ENCODE assay signal across 8 cellular contexts in the genomic region with DNA sequence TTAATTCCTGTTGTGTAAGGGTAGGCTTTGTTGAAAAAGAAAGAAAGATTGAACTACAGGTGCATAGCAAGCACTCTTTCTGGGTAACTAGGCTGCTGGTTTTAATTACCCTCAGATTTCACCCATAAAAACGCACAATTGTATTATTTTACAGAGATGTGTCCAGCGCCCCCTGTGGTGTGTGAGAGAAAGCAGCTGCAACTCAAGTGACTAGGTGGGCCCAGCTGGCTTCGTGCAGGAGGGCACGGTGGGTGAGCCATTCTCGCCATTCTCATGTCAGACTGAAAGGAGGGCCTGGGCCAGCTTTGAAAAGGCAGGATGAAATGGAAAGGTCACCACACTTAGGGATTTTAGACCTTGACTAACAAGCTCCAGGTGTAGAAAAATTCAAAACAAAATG.
DNase-seq lines count a peak whose midpoint lies in the region; ATAC-seq and TF ChIP-seq lines count a peak whose summit lies in the region.

No MANE protein-coding gene starts in this region.

- POLR2A ChIA-PET in T-cell (lab: Charles Lee) = interaction anchor here in 1 of 2 donors (2.2 kb wide), 1 partner anchor 76 kb away, joined by 6 read pairs; no protein-coding TSS in a partner anchor

- peak overlapping the region; percentile 91 to 94 for H3K27ac Mint-ChIP-seq in T-cell

- no peak overlapping the region for H3K27ac ChIP-seq in neuronal stem cell (replicated peaks; ENCODE audit: low read length)

- no peaks in the 10 kb centered on the region for H3K9me3 Mint-ChIP-seq in T-cell

- CTCF ChIA-PET in T-cell (lab: Charles Lee) = interaction anchor here (0.6 to 2.4 kb wide), 33 partner anchors 9 to 444 kb away, joined by 3 to 29 read pairs (median 5); no protein-coding TSS in a partner anchor

- no peak overlapping the region for H2BK15ac ChIP-seq in neuronal stem cell (ENCODE audit: low read length)

- no peak overlapping the region for H2BK5ac ChIP-seq in neuronal stem cell (ENCODE audit: low read length)

- H3K79me1 ChIP-seq in neuronal stem cell (ENCODE audit: low read depth, low read length) = peaks cover 2% of the 10 kb centered on the region

- no peak overlapping the region for H3K4ac ChIP-seq in neuronal stem cell (ENCODE audit: low read length)

- no peak overlapping the region for H3K23ac ChIP-seq in neuronal stem cell (ENCODE audit: low read depth, low read length, poor library complexity)

- no peaks in the 10 kb centered on the region for H3K27me3 ChIP-seq in neuronal stem cell (ENCODE audit: control insufficient read depth in 3 of 3, insufficient read depth in 3 of 3, low read depth in 1 of 3, low read length in 3 of 3)

- no peak overlapping the region for H3K4me3 ChIP-seq in cardiac fibroblast (replicated peaks in 1 of 2; ENCODE audit: low read depth in 2 of 2, low read length in 2 of 2)
- H3K4me3 ChIP-seq in neuronal stem cell (ENCODE audit: low read length in 2 of 2) = no peak overlapping the region

- no peak overlapping the region for H2AFZ ChIP-seq in neuronal stem cell (ENCODE audit: low read length)

- H2BK12ac ChIP-seq in neuronal stem cell (ENCODE audit: low read length) = no peak overlapping the region

- H4K91ac ChIP-seq in neuronal stem cell (ENCODE audit: low read depth, low read length, poor library complexity) = no peak overlapping the region

- no peaks in the 10 kb centered on the region for H3K27me3 Mint-ChIP-seq in T-cell

- peak; percentile 61 for TF ChIP-seq CTCF in cardiac fibroblast (IDR thresholded peaks at IDR 0.05; ENCODE audit: low read depth, low read length)

- peaks cover 77% of the 10 kb centered on the region for H3K36me3 Mint-ChIP-seq in T-cell

- DNase-seq in DMS53 (lab: John Stamatoyannopoulos, UW) = peak; percentile 11
- no peak for DNase-seq in DMS53 treated with DMSO at 0.1 percent for 48 hours (lab: John Stamatoyannopoulos, UW; ENCODE audit: unreplicated experiment)
- DNase-seq in T-cell = peak in 30 of 34 experiments; percentile 18 to 70 (median 41)
- DNase-seq in cardiac fibroblast (ENCODE audit: low read depth in 2 of 2) = peak in 1 of 2 donors; percentile 29
- peak; percentile 40 for DNase-seq in neuronal stem cell (ENCODE audit: low spot score)
- DNase-seq in NCI-H226 = no peak
- no peak for DNase-seq in ureter (ENCODE audit: low spot score)

- H4K8ac ChIP-seq in neuronal stem cell (ENCODE audit: low read depth, low read length) = no peak overlapping the region

- H3K9ac ChIP-seq in neuronal stem cell (ENCODE audit: low read depth, low read length, poor library complexity) = no peak overlapping the region

- H3K36me3 ChIP-seq in neuronal stem cell (replicated peaks in 1 of 2; ENCODE audit: control insufficient read depth in 2 of 2, insufficient read depth in 2 of 2, low read length in 2 of 2) = peaks cover 57 to 100% of the 10 kb centered on the region in 2 donors

- ATAC-seq in T-cell (replicated peaks in 1 of 4) (peak; percentile 27 to 69 (median 42)), HG03175 (IDR thresholded peaks at IDR 0.05; ENCODE audit: unreplicated experiment) (no peak)

- WGBS in neuronal stem cell (ENCODE audit: extremely low coverage in 2 of 2, insufficient read length in 2 of 2, insufficient replicate concordance in 1 of 2), 2 donors = no CpG with 5 or more reads among the region's 5 CpGs

- H3K4me3 Mint-ChIP-seq in T-cell = peak overlapping the region in 1 of 3 donors; percentile 2

- peaks cover 11 to 27% (median 22%) of the 10 kb centered on the region in 3 donors for H3K4me1 Mint-ChIP-seq in T-cell

- no peak overlapping the region for H3K18ac ChIP-seq in neuronal stem cell (ENCODE audit: low read length)

- peaks cover 0 to 4% of the 10 kb centered on the region in 2 donors for H3K4me1 ChIP-seq in neuronal stem cell (ENCODE audit: control insufficient read depth in 2 of 2, insufficient read depth in 1 of 2, low read depth in 1 of 2, low read length in 2 of 2)

- no peak overlapping the region for H3K14ac ChIP-seq in neuronal stem cell (ENCODE audit: low read length)

- no peak overlapping the region for H2AK5ac ChIP-seq in neuronal stem cell (ENCODE audit: low read depth, low read length)

- no peak overlapping the region for H2BK120ac ChIP-seq in neuronal stem cell (ENCODE audit: low read depth, low read length)

- H3K4me2 ChIP-seq in neuronal stem cell (ENCODE audit: insufficient read depth, low read length, poor library complexity, severe bottlenecking) = no peak overlapping the region

- H3K9me3 ChIP-seq in neuronal stem cell (replicated peaks in 1 of 2; ENCODE audit: control insufficient read depth in 2 of 2, insufficient read depth in 1 of 2, low read depth in 1 of 2, low read length in 2 of 2) = peaks cover 0 to 2% of the 10 kb centered on the region in 2 donors

Comparison
In these comparisons a context has a peak if more than half of its experiments do, and no peak if none do; other contexts are left out.
1. DNase-seq: peak in DMS53 (single experiment), T-cell (30 of 34) and neuronal stem cell (single experiment); none in DMS53 treated with DMSO at 0.1 percent for 48 hours (single experiment), NCI-H226 (single experiment) and ureter (single experiment).